Comparison of ENCODE assay signal across 17 cellular contexts in the genomic region with DNA sequence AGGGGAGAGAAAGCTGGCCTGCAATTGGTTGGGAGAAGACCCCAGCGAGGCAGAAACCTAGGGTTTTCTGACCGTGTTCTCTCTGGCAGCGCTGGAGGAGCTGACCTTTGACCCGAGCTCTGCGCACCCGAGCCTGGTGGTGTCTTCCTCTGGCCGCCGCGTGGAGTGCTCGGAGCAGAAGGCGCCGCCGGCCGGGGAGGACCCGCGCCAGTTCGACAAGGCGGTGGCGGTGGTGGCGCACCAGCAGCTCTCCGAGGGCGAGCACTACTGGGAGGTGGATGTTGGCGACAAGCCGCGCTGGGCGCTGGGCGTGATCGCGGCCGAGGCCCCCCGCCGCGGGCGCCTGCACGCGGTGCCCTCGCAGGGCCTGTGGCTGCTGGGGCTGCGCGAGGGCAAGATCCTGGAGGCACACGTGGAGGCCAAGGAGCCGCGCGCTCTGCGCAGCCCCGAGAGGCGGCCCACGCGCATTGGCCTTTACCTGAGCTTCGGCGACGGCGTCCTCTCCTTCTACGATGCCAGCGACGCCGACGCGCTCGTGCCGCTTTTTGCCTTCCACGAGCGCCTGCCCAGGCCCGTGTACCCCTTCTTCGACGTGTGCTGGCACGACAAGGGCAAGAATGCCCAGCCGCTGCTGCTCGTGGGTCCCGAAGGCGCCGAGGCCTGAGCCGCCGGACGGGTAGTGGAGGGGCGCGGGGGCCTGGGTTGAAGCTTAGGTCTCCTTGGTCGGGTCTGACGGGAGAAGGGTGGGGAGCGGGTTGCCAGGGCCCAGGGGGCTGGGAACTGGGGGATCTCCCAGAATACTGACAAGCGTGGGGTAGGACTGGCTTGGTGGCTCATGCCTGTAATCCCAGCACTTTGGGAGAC. TPM values are rescaled to one million over a fixed set of nuclear protein-coding genes. Genes with fewer than 3 reads are reported as not detected.
DNase-seq lines count a peak whose midpoint lies in the region; ATAC-seq and TF ChIP-seq lines count a peak whose summit lies in the region.
"Had no signal": no experiment of that assay in that cellular context is flagged by ENCODE, and none has a peak within 500 bp of the region (broad histone marks: within the 10 kb centered on the region; RNA-seq: fewer than 3 reads in every experiment).

No MANE protein-coding gene starts in this region.

- H3K4me3 ChIP-seq in spleen (no peak overlapping the region), psoas muscle (no peak overlapping the region)

- no peak overlapping the region for H3K27ac ChIP-seq in spleen
- no peak overlapping the region for H3K27ac ChIP-seq in psoas muscle
- H3K27ac ChIP-seq: C4-2B, HL-60, KMS-11 had no signal

- 88 to 96% (median 92%) methylated on average over 71 to 80 of the region's 80 CpGs for WGBS in spleen, 5 donors
- 80 to 81% (median 80%) methylated on average over 77 to 80 of the region's 80 CpGs for WGBS in psoas muscle, 3 donors

- H3K36me3 ChIP-seq in spleen (no peaks in the 10 kb centered on the region), psoas muscle (ENCODE audit: insufficient read depth in 1 of 2, low read depth in 1 of 2) (peaks cover 3 to 56% of the 10 kb centered on the region in 2 donors)
- H3K36me3 ChIP-seq: BE2C had no signal

- DNase-seq in GM03348 (ENCODE audit: low spot score) (peak; percentile 3), GM20000 (ENCODE audit: low spot score) (peak; percentile 34), HuH-7 (ENCODE audit: low spot score) (peak; percentile 5), spleen (peak; percentile 34), COLO829 (ENCODE audit: low spot score) (no peak), psoas muscle (no peak)
- DNase-seq: BE2C; CD4-positive, alpha-beta memory T cell; COR-L47; DMS53; GF-D8 had no signal

- intact Hi-C loops in spleen (cut with DNase I; ENCODE audit: low total_unique reads) (no loop called here), psoas muscle (cut with DNase I) (no loop called here)

- no peaks in the 10 kb centered on the region for H3K9me3 ChIP-seq in spleen
- no peaks in the 10 kb centered on the region for H3K9me3 ChIP-seq in psoas muscle
- H3K9me3 ChIP-seq: BE2C had no signal

- no peak for TF ChIP-seq POLR2A in spleen (IDR thresholded peaks at IDR 0.05)

- H3K27me3 ChIP-seq in spleen (replicated peaks in 1 of 7) (peaks cover 0 to 24% (median 2%) of the 10 kb centered on the region in 7 donors), psoas muscle (ENCODE audit: insufficient read depth in 3 of 3, low read length in 2 of 3) (no peaks in the 10 kb centered on the region)

- ATAC-seq in HG02981 (IDR thresholded peaks at IDR 0.05; ENCODE audit: unreplicated experiment) (no peak), HG03378 (IDR thresholded peaks at IDR 0.05; ENCODE audit: unreplicated experiment) (no peak), psoas muscle (no peak)

- TF ChIP-seq CTCF in GM20000 (IDR thresholded peaks at IDR 0.05; ENCODE audit: extremely low read depth, missing control alignments) (no peak), spleen (IDR thresholded peaks at IDR 0.05 in 8 of 11, conservative IDR thresholded peaks at IDR 0.05 in 3 of 11) (no peak), psoas muscle (IDR thresholded peaks at IDR 0.05) (no peak)

- peaks cover 0 to 10% (median 4%) of the 10 kb centered on the region in 6 donors for H3K4me1 ChIP-seq in spleen
- H3K4me1 ChIP-seq in psoas muscle: peaks cover 8% of the 10 kb centered on the region
- H3K4me1 ChIP-seq: BE2C had no signal

RNA-seq across cellular contexts. Expression of a gene that starts 7.4 kb away (rescaled TPM):
- total RNA-seq in spleen (not detected), psoas muscle (not detected)
- polyA plus RNA-seq in spleen (1 to 10 TPM in 1 of 3 donors, under 1 TPM in 1, not detected in 1; 0.72 to 2.7 TPM), psoas muscle (not detected)
- total RNA-seq: CD4-positive, alpha-beta memory T cell had no signal
- polyA plus RNA-seq: CD4-positive, alpha-beta memory T cell; IgD-negative memory B cell had no signal

RNA-seq across cellular contexts. Expression of a gene that starts 10.4 kb away (rescaled TPM):
- total RNA-seq in spleen (under 1 TPM in 4 of 7 donors, not detected in 3; 0.05 to 0.26 (median 0.15) TPM), psoas muscle (100 to 1,000 TPM; 155 to 236 (median 229) TPM)
- polyA plus RNA-seq in spleen (under 1 TPM; 0.06 to 0.15 (median 0.09) TPM), psoas muscle (100 to 1,000 TPM in 1 of 3 donors, 10 to 100 TPM in 2; 62.9 to 132 (median 64.8) TPM)
- total RNA-seq: CD4-positive, alpha-beta memory T cell had no signal
- polyA plus RNA-seq: CD4-positive, alpha-beta memory T cell; IgD-negative memory B cell had no signal

RNA-seq across cellular contexts. Expression of a gene that starts 21.8 kb away (rescaled TPM):
- total RNA-seq in spleen (100 to 1,000 TPM in 2 of 7 donors, 10 to 100 TPM in 5; 68.0 to 135 (median 90.1) TPM), psoas muscle (1 to 10 TPM; 2.6 to 3.2 (median 3.0) TPM)
- polyA plus RNA-seq in spleen (100 to 1,000 TPM; 109 to 117 (median 114) TPM), psoas muscle (1 to 10 TPM; 2.1 to 4.9 (median 3.4) TPM)

RNA-seq across cellular contexts. Expression of a gene that starts 35.5 kb away (rescaled TPM):
- total RNA-seq in spleen (100 to 1,000 TPM in 2 of 7 donors, 10 to 100 TPM in 5; 38.5 to 154 (median 77.7) TPM), psoas muscle (1 to 10 TPM; 3.2 to 5.9 (median 3.9) TPM)
- polyA plus RNA-seq in spleen (10 to 100 TPM in 2 of 3 donors, 1 to 10 TPM in 1; 4.3 to 14.9 (median 11.8) TPM), psoas muscle (1 to 10 TPM in 2 of 3 donors, under 1 TPM in 1; 0.52 to 2.5 (median 1.4) TPM)

RNA-seq across cellular contexts. Expression of a gene that starts 44.4 kb away (rescaled TPM):
- total RNA-seq in spleen (100 to 1,000 TPM; 119 to 474 (median 284) TPM), psoas muscle (100 to 1,000 TPM; 133 to 246 (median 160) TPM)
- polyA plus RNA-seq in spleen (100 to 1,000 TPM; 225 to 694 (median 516) TPM), psoas muscle (100 to 1,000 TPM; 117 to 185 (median 159) TPM)

Comparison
In these comparisons a context has a peak if more than half of its experiments do, and no peak if none do; other contexts are left out.
1. DNase-seq: peak in GM03348 (single experiment), GM20000 (single experiment), HuH-7 (single experiment) and spleen (single experiment); none in COLO829 (single experiment) and psoas muscle (0 of 2).
2. RNA of a gene that starts 10.4 kb away (total RNA-seq): 155 to 236 TPM in psoas muscle; 0.05 to 0.26 TPM in spleen; every median in the first group is over 100 times any median in the second.
3. RNA of a gene that starts 21.8 kb away (total RNA-seq): 68.0 to 135 TPM in spleen; 2.6 to 3.2 TPM in psoas muscle; every median in the first group is over 10 times any median in the second.